In genomic region chr6:25602680-25602982, GRCh38 we compare ENCODE assay signal across 17 cellular contexts. TPM values are rescaled to one million over a fixed set of nuclear protein-coding genes. Genes with fewer than 3 reads are reported as not detected.
DNase-seq lines count a peak whose midpoint lies in the region; ATAC-seq and TF ChIP-seq lines count a peak whose summit lies in the region.
"Had no signal": no experiment of that assay in that cellular context is flagged by ENCODE, and none has a peak within 500 bp of the region (broad histone marks: within the 10 kb centered on the region; RNA-seq: fewer than 3 reads in every experiment).

No MANE protein-coding gene starts in this region.

- TF ChIP-seq CTCF in 22Rv1 (IDR thresholded peaks at IDR 0.05) (peak; percentile 17), RWPE1 (conservative IDR thresholded peaks at IDR 0.05; ENCODE audit: low read depth) (peak; percentile 24; the same call in 1 of the 2 replicates), lower lobe of right lung (IDR thresholded peaks at IDR 0.05) (peak; percentile 6)
- peak; percentile 59 for TF ChIP-seq CTCF in CD4-positive, alpha-beta T cell (IDR thresholded peaks at IDR 0.05)

- no peak overlapping the region for H3K4me3 Mint-ChIP-seq in CD4-positive, alpha-beta T cell
- H3K4me3 Mint-ChIP-seq: CD4-positive, alpha-beta memory T cell; T-cell had no signal

- CTCF ChIA-PET in CD4-positive, alpha-beta T cell (lab: Charles Lee): interaction anchor here (0.6 to 2.7 kb wide), 3 partner anchors 324 to 814 kb away, joined by 5 to 11 read pairs (median 9); partner anchors contain the start of gene CARMIL1
- CTCF ChIA-PET in RWPE1 (lab: Yijun Ruan, JAX): no interaction called here

- no peak overlapping the region for H3K27ac Mint-ChIP-seq in CD4-positive, alpha-beta T cell
- H3K27ac Mint-ChIP-seq: CD4-positive, alpha-beta memory T cell; T-cell had no signal

- no peaks in the 10 kb centered on the region for H3K9me3 Mint-ChIP-seq in CD4-positive, alpha-beta T cell
- H3K9me3 Mint-ChIP-seq: T-cell had no signal

- H3K4me1 Mint-ChIP-seq in CD4-positive, alpha-beta T cell (ENCODE audit: low read depth): peaks cover 5% of the 10 kb centered on the region

- peaks cover 14% of the 10 kb centered on the region for H3K36me3 ChIP-seq in lower lobe of right lung
- H3K36me3 ChIP-seq: BE2C had no signal

- no peak for ATAC-seq in CD4-positive, alpha-beta T cell (ENCODE audit: poor library complexity)
- no peak for ATAC-seq in lower lobe of right lung
- ATAC-seq: T-cell had no signal

- POLR2A ChIA-PET in CD4-positive, alpha-beta T cell (lab: Charles Lee): no interaction called here
- POLR2A ChIA-PET in RWPE1 (lab: Yijun Ruan, JAX; ENCODE audit: low non-redundant PET): no interaction called here

- intact Hi-C loops in CD4-positive, alpha-beta T cell (cut with DNase I, micrococcal nuclease): loop anchor here (1.0 to 5.0 kb wide), 4 partner anchors 110 to 337 kb away; no protein-coding TSS in a partner anchor
- intact Hi-C loops in lower lobe of right lung (cut with DNase I): no loop called here

- no peak for DNase-seq in CD4-positive, alpha-beta T cell
- DNase-seq in RWPE1 (ENCODE audit: low spot score) (no peak), lower lobe of right lung (no peak), NCI-H1694 (lab: John Stamatoyannopoulos, UW) (no peak), kidney tubule cell (ENCODE audit: low spot score) (no peak)
- DNase-seq in effector CD8-positive, alpha-beta T cell (lab: John Stamatoyannopoulos, UW): no peak
- DNase-seq: BE2C; DND-41; NK-92 treated with Interleukin-12 subunit alpha and Interleukin-12 subunit beta, amount 100 ng/mL, for 24 hours; Right ventricle myocardium superior; T-cell had no signal

- no peaks in the 10 kb centered on the region for H3K4me1 ChIP-seq in lower lobe of right lung

- peaks cover 8% of the 10 kb centered on the region for H3K36me3 Mint-ChIP-seq in CD4-positive, alpha-beta T cell (ENCODE audit: low read depth)

- H3K4me3 ChIP-seq in lower lobe of right lung: no peak overlapping the region
- H3K4me3 ChIP-seq: A549, GM12878, SK-N-MC had no signal

- H3K27me3 Mint-ChIP-seq in CD4-positive, alpha-beta T cell: no peaks in the 10 kb centered on the region
- H3K27me3 Mint-ChIP-seq: CD4-positive, alpha-beta memory T cell; T-cell had no signal

- no peaks in the 10 kb centered on the region for H3K27me3 ChIP-seq in CD4-positive, alpha-beta T cell (ENCODE audit: control insufficient read depth, insufficient read depth, low read length)
- H3K27me3 ChIP-seq in lower lobe of right lung (ENCODE audit: low read depth): no peaks in the 10 kb centered on the region
- H3K27me3 ChIP-seq: BE2C had no signal

- H3K27ac ChIP-seq in 22Rv1 (no peak overlapping the region), RWPE1 (no peak overlapping the region), lower lobe of right lung (no peak overlapping the region)
- no peak overlapping the region for H3K27ac ChIP-seq in CD4-positive, alpha-beta T cell (ENCODE audit: low read depth, low read length)
- H3K27ac ChIP-seq: A549, SK-N-MC had no signal

- H3K9me3 ChIP-seq in CD4-positive, alpha-beta T cell (ENCODE audit: control insufficient read depth, low read length): no peaks in the 10 kb centered on the region
- H3K9me3 ChIP-seq in lower lobe of right lung: no peaks in the 10 kb centered on the region
- H3K9me3 ChIP-seq: A549, BE2C had no signal

RNA-seq across cellular contexts. Expression of gene SCGN, which starts 49.4 kb away (rescaled TPM):
- total RNA-seq in CD4-positive, alpha-beta T cell: not detected
- not detected for total RNA-seq in lower lobe of right lung
- total RNA-seq: CD4-positive, alpha-beta memory T cell; GM12878; HT-29; T-cell had no signal

Comparison
In these comparisons a context has a peak if more than half of its experiments do, and no peak if none do; other contexts are left out.
1. CTCF ChIP-seq: peak in every context shown above with its lines; median percentile 59 in CD4-positive, alpha-beta T cell; 24 in RWPE1; 17 in 22Rv1; 6 in lower lobe of right lung.